Comparison of ENCODE assay signal across 16 cellular contexts in the genomic region with DNA sequence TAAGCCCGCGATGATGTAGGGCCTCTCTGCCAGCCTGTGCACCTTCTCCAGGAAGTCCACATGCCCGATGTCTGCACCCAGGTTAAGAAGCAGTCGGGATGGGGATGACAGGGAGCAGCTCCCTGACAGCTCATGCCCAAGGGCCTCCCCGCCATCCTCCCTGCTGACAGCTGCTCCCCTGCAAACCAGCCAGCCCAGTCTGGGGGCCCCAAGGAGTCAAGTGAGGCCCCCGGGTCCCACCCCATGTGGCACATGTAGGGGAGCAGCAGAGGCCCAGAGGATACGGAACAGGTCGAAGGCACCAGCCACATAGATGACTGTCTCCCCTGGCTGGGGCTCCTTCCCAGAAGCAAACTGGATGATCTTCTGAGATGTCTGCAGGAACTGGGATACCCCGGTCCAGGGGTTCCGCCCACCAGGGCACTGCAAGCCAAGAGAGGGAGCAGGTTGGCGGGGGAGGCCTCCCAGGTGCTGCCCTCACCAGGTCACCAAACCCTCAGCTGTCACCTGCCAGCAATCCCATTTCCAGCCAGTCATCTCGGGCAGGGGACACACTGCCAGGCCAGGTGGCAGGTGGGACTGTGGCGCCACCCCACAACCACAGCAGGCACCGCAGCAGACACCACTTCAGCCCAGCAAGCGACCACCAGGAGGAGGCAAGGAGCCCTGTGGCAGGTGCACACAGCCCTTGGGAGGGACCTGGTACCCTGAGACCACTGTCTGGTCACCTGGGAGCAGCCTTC. TPM values are rescaled to one million over a fixed set of nuclear protein-coding genes. Genes with fewer than 3 reads are reported as not detected.
A peak's percentile ranks its signal among the peaks of the same experiment; 100 is the strongest.
DNase-seq lines count a peak whose midpoint lies in the region; ATAC-seq and TF ChIP-seq lines count a peak whose summit lies in the region.
"Had no signal": no experiment of that assay in that cellular context is flagged by ENCODE, and none has a peak within 500 bp of the region (broad histone marks: within the 10 kb centered on the region; RNA-seq: fewer than 3 reads in every experiment).

No MANE protein-coding gene starts in this region.

- H3K27ac ChIP-seq in heart right ventricle: no peak overlapping the region
- no peak overlapping the region for H3K27ac ChIP-seq in Karpas-422 (ENCODE audit: low read length)
- no peak overlapping the region for H3K27ac ChIP-seq in upper lobe of left lung
- no peak overlapping the region for H3K27ac ChIP-seq in SJCRH30
- H3K27ac ChIP-seq: SK-N-MC had no signal

- H3K9me3 Mint-ChIP-seq in chondrocyte (ENCODE audit: low read depth): no peaks in the 10 kb centered on the region
- H3K9me3 Mint-ChIP-seq: activated naive CD4-positive, alpha-beta T cell treated with anti-CD3 and anti-CD28 coated beads, Interleukin-2, amount 50 U/mL, for 72 hours; activated T-cell treated with anti-CD3 and anti-CD28 coated beads, Interleukin-2, amount 50 U/mL, for 4 hours; stimulated activated naive CD8-positive, alpha-beta T cell treated with anti-CD3 and anti-CD28 coated beads, Interleukin-15, Interleukin-2, amounts not matched to agents 100 ng/mL and 50 ng/mL, for 24 hours had no signal

- peaks cover 13 to 26% (median 23%) of the 10 kb centered on the region in 9 donors for H3K4me1 ChIP-seq in heart right ventricle
- H3K4me1 ChIP-seq in Karpas-422 (ENCODE audit: low read length): peaks cover 10% of the 10 kb centered on the region
- H3K4me1 ChIP-seq in upper lobe of left lung: peaks cover 18 to 34% (median 25%) of the 10 kb centered on the region in 4 donors
- H3K4me1 ChIP-seq in SJCRH30: peaks cover 5% of the 10 kb centered on the region; the same call in 1 of the 2 replicates

- H3K4me3 Mint-ChIP-seq in chondrocyte (ENCODE audit: unreplicated experiment): no peak overlapping the region
- H3K4me3 Mint-ChIP-seq: activated T-cell treated with anti-CD3 and anti-CD28 coated beads, Interleukin-2, amount 50 U/mL, for 4 hours; stimulated activated naive CD8-positive, alpha-beta T cell treated with anti-CD3 and anti-CD28 coated beads, Interleukin-15, Interleukin-2, amounts not matched to agents 100 ng/mL and 50 ng/mL, for 24 hours had no signal

- H3K36me3 ChIP-seq in heart right ventricle (peaks cover 0 to 45% (median 3%) of the 10 kb centered on the region in 9 donors), Karpas-422 (ENCODE audit: insufficient read depth, low read length) (no peaks in the 10 kb centered on the region), upper lobe of left lung (peaks cover 0 to 47% (median 38%) of the 10 kb centered on the region in 4 donors), SJCRH30 (peaks cover 1% of the 10 kb centered on the region; the same call in 1 of the 2 replicates)

- H3K4me2 ChIP-seq in Karpas-422 (ENCODE audit: low read depth, low read length, poor library complexity, severe bottlenecking): no peak overlapping the region

- H3K36me3 Mint-ChIP-seq in chondrocyte (ENCODE audit: low read depth): peaks cover 4% of the 10 kb centered on the region
- H3K36me3 Mint-ChIP-seq: activated naive CD4-positive, alpha-beta T cell treated with anti-CD3 and anti-CD28 coated beads, Interleukin-2, amount 50 U/mL, for 72 hours had no signal

- H3K4me1 Mint-ChIP-seq in chondrocyte (ENCODE audit: low read depth): peaks cover 10% of the 10 kb centered on the region

- 91 to 94% methylated on average over 15 of the region's 15 CpGs for whole genome bisulfite sequencing in heart right ventricle, 2 donors
- 93 to 100% methylated on average over 5 to 10 of the region's 15 CpGs for WGBS in upper lobe of left lung, 2 donors

- no peaks in the 10 kb centered on the region for H3K27me3 Mint-ChIP-seq in chondrocyte (ENCODE audit: low read depth)
- H3K27me3 Mint-ChIP-seq: stimulated activated naive CD8-positive, alpha-beta T cell treated with anti-CD3 and anti-CD28 coated beads, Interleukin-15, Interleukin-2, amounts not matched to agents 100 ng/mL and 50 ng/mL, for 24 hours had no signal

- DNase-seq in heart right ventricle (peak; percentile 3 to 14), Right ventricle myocardium superior (no peak), Karpas-422 (peak; percentile 56), chondrocyte (ENCODE audit: low spot score) (no peak), upper lobe of left lung (no peak), putamen (ENCODE audit: low spot score) (no peak), SJCRH30 (no peak), erythroblast (lab: John Stamatoyannopoulos, UW) (no peak)
- DNase-seq: activated T-cell treated with anti-CD3 and anti-CD28 coated beads, Interleukin-2, amount 50 U/mL, for 4 hours; DMS153; GOT3; NCI-H1092; NCI-H2227 treated with DMSO at 0.1 percent for 48 hours had no signal

- H3K27me3 ChIP-seq in heart right ventricle (peaks cover 0 to 17% (median 0%) of the 10 kb centered on the region in 7 donors), Karpas-422 (ENCODE audit: low read length) (no peaks in the 10 kb centered on the region), upper lobe of left lung (no peaks in the 10 kb centered on the region), SJCRH30 (no peaks in the 10 kb centered on the region)

- no peak for TF ChIP-seq CTCF in heart right ventricle (IDR thresholded peaks at IDR 0.05)
- TF ChIP-seq CTCF in chondrocyte (IDR thresholded peaks at IDR 0.05): peak; percentile 12
- no peak for TF ChIP-seq CTCF in upper lobe of left lung (IDR thresholded peaks at IDR 0.05)

- H3K4me3 ChIP-seq in heart right ventricle (no peak overlapping the region), Karpas-422 (ENCODE audit: low read length) (no peak overlapping the region), upper lobe of left lung (no peak overlapping the region), SJCRH30 (no peak overlapping the region)
- H3K4me3 ChIP-seq: SK-N-MC had no signal

- no peaks in the 10 kb centered on the region for H3K9me2 ChIP-seq in Karpas-422 (replicated peaks; ENCODE audit: insufficient read depth, low read length)

- no peak for TF ChIP-seq POLR2A in upper lobe of left lung (IDR thresholded peaks at IDR 0.05)
- no peak for TF ChIP-seq POLR2A in erythroblast (IDR thresholded peaks at IDR 0.05; ENCODE audit: low read length)

- TF ChIP-seq EP300 in upper lobe of left lung (IDR thresholded peaks at IDR 0.05): no peak

- no peaks in the 10 kb centered on the region for H3K9me3 ChIP-seq in heart right ventricle
- no peaks in the 10 kb centered on the region for H3K9me3 ChIP-seq in Karpas-422 (ENCODE audit: low read length)
- no peaks in the 10 kb centered on the region for H3K9me3 ChIP-seq in upper lobe of left lung
- H3K9me3 ChIP-seq in SJCRH30 (replicated peaks): no peaks in the 10 kb centered on the region

- ATAC-seq in heart right ventricle (no peak), Right ventricle myocardium superior (ENCODE audit: poor library complexity) (no peak), upper lobe of left lung (ENCODE audit: low FRiP score in 2 of 2) (no peak)
- ATAC-seq: activated naive CD4-positive, alpha-beta T cell treated with anti-CD3 and anti-CD28 coated beads, Interleukin-2, amount 50 U/mL, for 72 hours; activated T-cell treated with anti-CD3 and anti-CD28 coated beads, Interleukin-2, amount 50 U/mL, for 4 hours had no signal

- H2AFZ ChIP-seq in Karpas-422 (ENCODE audit: low read length): no peak overlapping the region

- H3K9ac ChIP-seq in Karpas-422 (ENCODE audit: low read length): no peak overlapping the region

- H3K27ac Mint-ChIP-seq in chondrocyte (ENCODE audit: unreplicated experiment): no peak overlapping the region
- H3K27ac Mint-ChIP-seq: activated naive CD4-positive, alpha-beta T cell treated with anti-CD3 and anti-CD28 coated beads, Interleukin-2, amount 50 U/mL, for 72 hours; stimulated activated naive CD8-positive, alpha-beta T cell treated with anti-CD3 and anti-CD28 coated beads, Interleukin-15, Interleukin-2, amounts not matched to agents 100 ng/mL and 50 ng/mL, for 24 hours had no signal

- H4K20me1 ChIP-seq in Karpas-422 (ENCODE audit: insufficient read depth, low read depth, low read length): 0 out of 2 replicates have a peak, but pooled peaks cover 9% of the 10 kb centered on the region

- H3K79me2 ChIP-seq in Karpas-422 (ENCODE audit: low read length): peaks cover 17% of the 10 kb centered on the region; the same call in 1 of the 2 replicates

- intact Hi-C loops in heart right ventricle (cut with DNase I) (loop anchor here in 1 of 10 donors (5.0 kb wide), 1 partner anchor 761 kb away; no protein-coding TSS in a partner anchor), Right ventricle myocardium superior (cut with DNase I) (no loop called here)

RNA-seq across cellular contexts. Expression of gene PCYT2, which starts 4.6 kb away (rescaled TPM):
- total RNA-seq in heart right ventricle: 10 to 100 TPM; 29.5 to 54.7 (median 43.2) TPM
- polyA plus RNA-seq in heart right ventricle: 10 to 100 TPM; 54.4 to 64.1 TPM
- 29.5 TPM for total RNA-seq in Right ventricle myocardium superior
- 20.9 and 72.3 TPM in 2 replicates for total RNA-seq in Karpas-422 (2014; rRNA removed; shearing (Covaris generic); ENCODE audit: low replicate concordance)
- 28.5 to 32.5 TPM (median 28.8 TPM) in 3 replicates for total RNA-seq in chondrocyte
- total RNA-seq in upper lobe of left lung: 10 to 100 TPM; 29.1 to 63.1 (median 52.2) TPM
- total RNA-seq in SJCRH30 (2014; rRNA removed; shearing (Covaris generic)): 30.2 and 33.0 TPM in 2 replicates

RNA-seq across cellular contexts. Expression of gene NPB, which starts 4.6 kb away (rescaled TPM):
- under 1 TPM; 0.13 to 0.83 (median 0.32) TPM for total RNA-seq in heart right ventricle
- under 1 TPM; 0.49 to 0.73 TPM for polyA plus RNA-seq in heart right ventricle
- 0.24 TPM for total RNA-seq in Right ventricle myocardium superior
- 0.07 TPM in 1 of 2 replicates, not detected in the other for total RNA-seq in Karpas-422 (2014; rRNA removed; shearing (Covaris generic); ENCODE audit: low replicate concordance)
- 0.48 to 1.3 TPM (median 1.3 TPM) in 3 replicates for total RNA-seq in chondrocyte
- total RNA-seq in upper lobe of left lung: 1 to 10 TPM in 1 of 6 donors, under 1 TPM in 2, not detected in 3; 0.37 to 1.8 (median 0.94) TPM
- 3.8 and 4.9 TPM in 2 replicates for total RNA-seq in SJCRH30 (2014; rRNA removed; shearing (Covaris generic))

RNA-seq across cellular contexts. Expression of gene SIRT7, which starts 11.3 kb away (rescaled TPM):
- total RNA-seq in heart right ventricle: 1 to 10 TPM; 4.4 to 9.3 (median 5.9) TPM
- 10 to 100 TPM; 14.5 to 15.7 TPM for polyA plus RNA-seq in heart right ventricle
- 6.1 TPM for total RNA-seq in Right ventricle myocardium superior
- 19.6 and 33.7 TPM in 2 replicates for total RNA-seq in Karpas-422 (2014; rRNA removed; shearing (Covaris generic); ENCODE audit: low replicate concordance)
- 14.5 to 16.0 TPM (median 15.8 TPM) in 3 replicates for total RNA-seq in chondrocyte
- total RNA-seq in upper lobe of left lung: 10 to 100 TPM; 35.7 to 87.0 (median 39.7) TPM
- 20.1 and 23.5 TPM in 2 replicates for total RNA-seq in SJCRH30 (2014; rRNA removed; shearing (Covaris generic))

RNA-seq across cellular contexts. Expression of gene ANAPC11, which starts 15.1 kb away (rescaled TPM):
- 100 to 1,000 TPM; 124 to 189 (median 142) TPM for total RNA-seq in heart right ventricle
- polyA plus RNA-seq in heart right ventricle: 100 to 1,000 TPM; 205 to 405 TPM
- total RNA-seq in Right ventricle myocardium superior: 176 TPM
- total RNA-seq in Karpas-422 (2014; rRNA removed; shearing (Covaris generic); ENCODE audit: low replicate concordance): 87.1 and 132 TPM in 2 replicates
- total RNA-seq in chondrocyte: 120 to 132 TPM (median 122 TPM) in 3 replicates
- 100 to 1,000 TPM in 3 of 6 donors, 10 to 100 TPM in 3; 24.1 to 138 (median 99.2) TPM for total RNA-seq in upper lobe of left lung
- total RNA-seq in SJCRH30 (2014; rRNA removed; shearing (Covaris generic)): 266 and 312 TPM in 2 replicates

RNA-seq across cellular contexts. Expression of gene ALYREF, which starts 15.3 kb away (rescaled TPM):
- 10 to 100 TPM; 28.1 to 47.2 (median 32.2) TPM for total RNA-seq in heart right ventricle
- 10 to 100 TPM in 1 of 2 donors, 1 to 10 TPM in 1; 3.6 to 45.4 TPM for polyA plus RNA-seq in heart right ventricle
- 29.9 TPM for total RNA-seq in Right ventricle myocardium superior
- total RNA-seq in Karpas-422 (2014; rRNA removed; shearing (Covaris generic); ENCODE audit: low replicate concordance): 70.1 and 191 TPM in 2 replicates
- 56.0 to 73.7 TPM (median 59.8 TPM) in 3 replicates for total RNA-seq in chondrocyte
- 10 to 100 TPM; 43.0 to 71.0 (median 60.1) TPM for total RNA-seq in upper lobe of left lung
- 512 and 516 TPM in 2 replicates for total RNA-seq in SJCRH30 (2014; rRNA removed; shearing (Covaris generic))

Comparison
In these comparisons a context has a peak if more than half of its experiments do, and no peak if none do; other contexts are left out.
1. DNase-seq: peak in heart right ventricle (2 of 2) and Karpas-422 (single experiment); none in Right ventricle myocardium superior (single experiment), chondrocyte (single experiment), upper lobe of left lung (0 of 2), putamen (single experiment), SJCRH30 (0 of 2) and erythroblast (0 of 2).